ENCODE assay signal across 8 cellular contexts in the genomic region with DNA sequence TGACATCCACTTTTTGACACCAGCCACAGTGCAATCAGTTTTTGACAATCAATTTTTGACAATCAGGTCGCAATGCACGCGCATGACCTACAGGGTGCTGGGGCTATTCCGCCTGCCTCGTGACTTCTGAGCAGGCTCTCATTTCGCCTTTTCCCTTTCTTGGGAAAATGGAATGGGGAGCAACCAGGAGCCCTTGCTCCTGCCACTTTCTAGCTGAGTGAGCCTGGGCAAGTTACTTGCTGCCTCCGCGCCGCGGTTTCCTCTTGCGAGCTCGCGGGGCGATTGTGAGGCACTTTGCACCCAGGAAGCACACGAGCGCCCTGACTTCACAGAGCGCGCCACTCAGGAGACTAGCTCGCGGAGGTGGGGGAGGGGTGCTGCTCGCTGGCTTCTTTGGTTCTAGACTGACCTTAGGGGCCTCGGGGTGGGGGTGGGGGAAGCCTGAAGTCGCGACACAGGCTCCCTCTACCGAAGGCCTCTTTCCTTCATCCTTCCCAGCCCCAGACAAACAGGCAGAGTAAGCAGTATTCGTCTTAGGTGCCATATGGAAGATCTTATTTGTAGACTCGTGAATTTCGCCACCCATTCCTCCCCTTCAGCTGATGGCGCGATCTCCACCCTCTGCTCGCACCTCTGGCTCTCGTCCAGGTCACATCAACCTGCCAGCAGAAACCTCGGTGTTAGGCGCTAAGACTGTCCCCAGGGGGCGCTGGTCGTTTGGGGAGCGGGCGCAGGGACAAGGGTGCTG. TPM values are rescaled to one million over a fixed set of nuclear protein-coding genes. Genes with fewer than 3 reads are reported as not detected.
DNase-seq lines count a peak whose midpoint lies in the region; ATAC-seq and TF ChIP-seq lines count a peak whose summit lies in the region.

No MANE protein-coding gene starts in this region.

- no peaks in the 10 kb centered on the region for H3K36me3 Mint-ChIP-seq in activated naive CD4-positive, alpha-beta T cell treated with anti-CD3 and anti-CD28 coated beads, Interleukin-2, amount 50 U/mL, for 72 hours
- H3K36me3 Mint-ChIP-seq in glutamatergic neuron (ENCODE audit: unreplicated experiment), result no peaks in the 10 kb centered on the region

- peak; percentile 91 to 92 for ATAC-seq in activated naive CD4-positive, alpha-beta T cell treated with anti-CD3 and anti-CD28 coated beads, Interleukin-2, amount 50 U/mL, for 72 hours

- peak; percentile 77 for DNase-seq in GM20000 (ENCODE audit: low spot score)
- DNase-seq in LNCaP clone FGC (ENCODE audit: low read depth), result peak; percentile 38
- DNase-seq in SKM-1 (lab: John Stamatoyannopoulos, UW; ENCODE audit: unreplicated experiment), result peak; percentile 15
- peak; percentile 85 to 96 for DNase-seq in activated naive CD4-positive, alpha-beta T cell treated with anti-CD3 and anti-CD28 coated beads, Interleukin-2, amount 50 U/mL, for 72 hours (ENCODE audit: low spot score in 2 of 2)
- DNase-seq in glutamatergic neuron, result peak; percentile 81
- DNase-seq in osteoblast (ENCODE audit: insufficient read length, low spot score, missing footprints), result peak; percentile 91
- DNase-seq in suprapubic skin (ENCODE audit: low spot score in 2 of 2), result peak; percentile 94 to 95

- no peaks in the 10 kb centered on the region for H3K9me3 ChIP-seq in BLaER1
- H3K9me3 ChIP-seq in osteoblast (ENCODE audit: low read depth, low read length), result no peaks in the 10 kb centered on the region
- H3K9me3 ChIP-seq in suprapubic skin, result no peaks in the 10 kb centered on the region

- H3K4me1 Mint-ChIP-seq in glutamatergic neuron (ENCODE audit: low read depth, unreplicated experiment), result no peaks in the 10 kb centered on the region

- H3K27me3 ChIP-seq in BLaER1 (no peaks in the 10 kb centered on the region; the same call in 1 of the 2 replicates), osteoblast (ENCODE audit: insufficient read depth, low read length) (no peaks in the 10 kb centered on the region), suprapubic skin (no peaks in the 10 kb centered on the region)

- WGBS in suprapubic skin, result 9% methylated on average over 19 of the region's 38 CpGs

- H3K9me3 Mint-ChIP-seq in activated naive CD4-positive, alpha-beta T cell treated with anti-CD3 and anti-CD28 coated beads, Interleukin-2, amount 50 U/mL, for 72 hours, result no peaks in the 10 kb centered on the region
- peaks cover 1% of the 10 kb centered on the region for H3K9me3 Mint-ChIP-seq in glutamatergic neuron (ENCODE audit: unreplicated experiment)

- H3K4me2 ChIP-seq in BLaER1, result peak overlapping the region; percentile 76
- peak overlapping the region; percentile 97 for H3K4me2 ChIP-seq in osteoblast (ENCODE audit: insufficient read depth, low read length)

- H3K27ac ChIP-seq in BLaER1, result no peak overlapping the region
- H3K27ac ChIP-seq in osteoblast (ENCODE audit: low read depth, low read length), result peak overlapping the region; percentile 28
- peak overlapping the region; percentile 8 for H3K27ac ChIP-seq in suprapubic skin

- H3K4me1 ChIP-seq in BLaER1 (peaks cover 52% of the 10 kb centered on the region), osteoblast (ENCODE audit: insufficient read depth, low read length) (peaks cover 10% of the 10 kb centered on the region), suprapubic skin (peaks cover 17% of the 10 kb centered on the region)

- peak overlapping the region; percentile 87 for H2AFZ ChIP-seq in osteoblast (ENCODE audit: low read length)

- TF ChIP-seq EP300 in suprapubic skin (IDR thresholded peaks at IDR 0.05), result no peak

- H3K27ac Mint-ChIP-seq in activated naive CD4-positive, alpha-beta T cell treated with anti-CD3 and anti-CD28 coated beads, Interleukin-2, amount 50 U/mL, for 72 hours, result peak overlapping the region; percentile 69 to 85
- no peak overlapping the region for H3K27ac Mint-ChIP-seq in glutamatergic neuron (ENCODE audit: unreplicated experiment)

- TF ChIP-seq POLR2A in suprapubic skin (IDR thresholded peaks at IDR 0.05), result no peak

- peak; percentile 83 for TF ChIP-seq CTCF in GM20000 (IDR thresholded peaks at IDR 0.05; ENCODE audit: extremely low read depth, missing control alignments)
- peak; percentile 87 for TF ChIP-seq CTCF in LNCaP clone FGC (IDR thresholded peaks at IDR 0.05; ENCODE audit: control insufficient read depth, extremely low read depth, insufficient read depth)
- peak; percentile 59 for TF ChIP-seq CTCF in glutamatergic neuron (IDR thresholded peaks at IDR 0.05; ENCODE audit: partially characterized antibody, unreplicated experiment)
- peak; percentile 82 for TF ChIP-seq CTCF in osteoblast (IDR thresholded peaks at IDR 0.05; ENCODE audit: extremely low read depth, low read depth, low read length)
- TF ChIP-seq CTCF in suprapubic skin (IDR thresholded peaks at IDR 0.05), result peak; percentile 68 to 83

- peak overlapping the region; percentile 76 for H3K4me3 Mint-ChIP-seq in glutamatergic neuron (ENCODE audit: unreplicated experiment)

- H3K9ac ChIP-seq in BLaER1, result no peak overlapping the region

- H3K79me2 ChIP-seq in osteoblast (ENCODE audit: insufficient read depth, low read length), result no peaks in the 10 kb centered on the region

- H4K20me1 ChIP-seq in BLaER1, result peaks cover 44% of the 10 kb centered on the region
- no peaks in the 10 kb centered on the region for H4K20me1 ChIP-seq in osteoblast (ENCODE audit: insufficient read depth, low read length)

- H3K27me3 Mint-ChIP-seq in glutamatergic neuron (ENCODE audit: unreplicated experiment), result peaks cover 2% of the 10 kb centered on the region

- no peaks in the 10 kb centered on the region for H3K36me3 ChIP-seq in BLaER1
- no peaks in the 10 kb centered on the region for H3K36me3 ChIP-seq in osteoblast (ENCODE audit: insufficient read depth, low read length)
- H3K36me3 ChIP-seq in suprapubic skin, result peaks cover 1% of the 10 kb centered on the region

- H3K4me3 ChIP-seq in BLaER1 (peak overlapping the region; percentile 27; the same call in 1 of the 2 replicates), LNCaP clone FGC (ENCODE audit: low read depth, low read length) (no peak overlapping the region), osteoblast (ENCODE audit: insufficient read depth, low read length) (peak overlapping the region; percentile 80), suprapubic skin (peak overlapping the region; percentile 44)

RNA-seq across cellular contexts. Expression of a gene that starts 4.6 kb away (rescaled TPM):
- total RNA-seq in activated naive CD4-positive, alpha-beta T cell treated with anti-CD3 and anti-CD28 coated beads, Interleukin-2, amount 50 U/mL, for 72 hours, result under 1 TPM; 0.16 to 0.45 TPM
- total RNA-seq in glutamatergic neuron (ENCODE audit: unreplicated experiment), result not detected
- total RNA-seq in osteoblast, result not detected in 2 replicates
- under 1 TPM in 1 of 4 donors, not detected in 3; 0.32 TPM for total RNA-seq in suprapubic skin

RNA-seq across cellular contexts. Expression of a gene that starts 10.6 kb away (rescaled TPM):
- total RNA-seq in activated naive CD4-positive, alpha-beta T cell treated with anti-CD3 and anti-CD28 coated beads, Interleukin-2, amount 50 U/mL, for 72 hours, result 10 to 100 TPM; 28.0 to 33.3 TPM
- total RNA-seq in glutamatergic neuron (ENCODE audit: unreplicated experiment) (17.7 TPM), osteoblast (26.5 and 31.8 TPM in 2 replicates), suprapubic skin (10 to 100 TPM; 30.9 to 49.5 (median 38.7) TPM)

RNA-seq across cellular contexts. Expression of a gene that starts 25.3 kb away (rescaled TPM):
- 10 to 100 TPM; 23.5 to 33.0 TPM for total RNA-seq in activated naive CD4-positive, alpha-beta T cell treated with anti-CD3 and anti-CD28 coated beads, Interleukin-2, amount 50 U/mL, for 72 hours
- total RNA-seq in glutamatergic neuron (ENCODE audit: unreplicated experiment) (0.61 TPM), osteoblast (182 and 267 TPM in 2 replicates), suprapubic skin (100 to 1,000 TPM; 156 to 255 (median 216) TPM)

RNA-seq across cellular contexts. Expression of a gene that starts 34.6 kb away (rescaled TPM):
- 10 to 100 TPM; 22.7 to 50.9 TPM for total RNA-seq in activated naive CD4-positive, alpha-beta T cell treated with anti-CD3 and anti-CD28 coated beads, Interleukin-2, amount 50 U/mL, for 72 hours
- total RNA-seq in glutamatergic neuron (ENCODE audit: unreplicated experiment) (4.1 TPM), osteoblast (8.7 and 13.0 TPM in 2 replicates), suprapubic skin (10 to 100 TPM; 42.4 to 72.3 (median 49.7) TPM)

RNA-seq across cellular contexts. Expression of a gene that starts 42.4 kb away (rescaled TPM):
- 10 to 100 TPM; 45.0 to 59.1 TPM for total RNA-seq in activated naive CD4-positive, alpha-beta T cell treated with anti-CD3 and anti-CD28 coated beads, Interleukin-2, amount 50 U/mL, for 72 hours
- total RNA-seq in glutamatergic neuron (ENCODE audit: unreplicated experiment), result 55.5 TPM
- total RNA-seq in osteoblast, result 52.8 and 56.6 TPM in 2 replicates
- 10 to 100 TPM; 44.6 to 77.8 (median 51.8) TPM for total RNA-seq in suprapubic skin

Comparison
In these comparisons a context has a peak if more than half of its experiments do, and no peak if none do; other contexts are left out.
1. DNase-seq: peak in every context shown above with its lines; median percentile 94 in suprapubic skin; 91 in osteoblast; 90 in activated naive CD4-positive, alpha-beta T cell treated with anti-CD3 and anti-CD28 coated beads, Interleukin-2, amount 50 U/mL, for 72 hours; 81 in glutamatergic neuron; 77 in GM20000; 38 in LNCaP clone FGC; 15 in SKM-1.
2. RNA of a gene that starts 25.3 kb away (total RNA-seq): 182 to 267 TPM in osteoblast, 156 to 255 TPM in suprapubic skin and 23.5 to 33.0 TPM in activated naive CD4-positive, alpha-beta T cell treated with anti-CD3 and anti-CD28 coated beads, Interleukin-2, amount 50 U/mL, for 72 hours; 0.61 TPM in glutamatergic neuron (single experiment); every median in the first group is over 10 times any median in the second.
3. Peak in every context shown above with its lines, with median percentiles within 50 percentile points of each other: CTCF ChIP-seq.